26 cellular contexts compared by ENCODE assay signal in the genomic region with DNA sequence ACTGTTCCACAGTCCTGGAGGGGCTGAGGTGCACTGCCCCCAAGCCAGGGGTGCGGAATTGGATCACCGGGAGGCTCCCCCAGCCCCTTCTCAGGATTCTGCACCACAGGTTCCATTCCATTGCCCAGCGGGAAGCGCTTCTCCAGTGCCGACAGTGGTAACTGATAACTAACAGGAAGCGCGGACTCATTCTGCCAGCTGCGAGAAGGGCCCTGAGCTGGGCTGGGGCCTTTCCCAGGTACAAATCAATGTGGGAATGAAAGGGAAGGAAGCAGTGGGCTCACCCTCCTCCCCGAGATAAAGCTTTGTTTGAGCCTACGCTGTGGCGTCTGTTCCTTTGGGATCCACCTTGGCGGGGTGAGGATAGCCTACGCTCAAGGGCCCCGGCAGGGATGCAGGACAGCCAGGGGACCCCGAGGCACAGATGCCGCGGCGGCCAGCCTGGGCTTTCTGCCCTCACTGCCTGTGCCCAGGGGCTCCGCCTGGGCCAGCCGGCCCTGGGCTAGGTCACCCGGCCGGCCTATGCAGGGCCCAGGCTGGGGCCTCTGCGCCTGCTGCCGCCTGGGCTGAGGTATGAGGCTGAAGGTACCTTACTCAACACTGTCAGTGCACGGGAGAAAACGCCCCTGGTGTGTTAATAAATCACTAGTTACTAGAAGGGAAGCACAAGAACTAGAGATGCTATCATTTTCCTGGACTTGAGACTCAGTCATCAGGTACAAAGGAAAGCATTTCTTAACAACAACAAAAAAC. TPM values are rescaled to one million over a fixed set of nuclear protein-coding genes. Genes with fewer than 3 reads are reported as not detected.
A peak's percentile ranks its signal among the peaks of the same experiment; 100 is the strongest.
DNase-seq lines count a peak whose midpoint lies in the region; ATAC-seq lines count a peak whose summit lies in the region.
"Had no signal": no experiment of that assay in that cellular context is flagged by ENCODE, and none has a peak within 500 bp of the region (broad histone marks: within the 10 kb centered on the region; RNA-seq: fewer than 3 reads in every experiment).

No MANE protein-coding gene starts in this region.

- no peaks in the 10 kb centered on the region for H3K9me3 ChIP-seq in aorta (ENCODE audit: control insufficient read depth, low read length)
- H3K9me3 ChIP-seq: BE2C, SK-N-SH had no signal

- 76% methylated on average over 26 of the region's 26 CpGs for WGBS in aorta, 2 donors

- DNase-seq in H7, result peak; percentile 68
- DNase-seq in ecto neural progenitor cell (ENCODE audit: low spot score), result peak; percentile 33
- DNase-seq in left kidney (ENCODE audit: low read depth, low spot score), result peak; percentile 61
- DNase-seq in aorta, result no peak
- DNase-seq in effector CD8-positive, alpha-beta T cell (lab: John Stamatoyannopoulos, UW), result no peak
- DNase-seq: BE2C; DMS79 treated with DMSO at 0.1 percent for 48 hours; Karpas-422; MV-4-11; NCI-H1105 treated with DMSO at 0.1 percent for 48 hours; NCI-H1694; NCI-H2081; NCI-H2171; NCI-H345; NCI-H524; NCI-H774; NK-92 treated with Interleukin-12 subunit alpha and Interleukin-12 subunit beta, amount 100 ng/mL, for 24 hours; SHP77 treated with DMSO at 0.1 percent for 48 hours; SK-N-SH had no signal

- H3K27me3 ChIP-seq in H7 (ENCODE audit: control insufficient read depth, insufficient read depth, low read length) (peaks cover 31% of the 10 kb centered on the region; the same call in 1 of the 2 replicates), aorta (ENCODE audit: control insufficient read depth in 1 of 2, insufficient read depth in 2 of 2, low read length in 1 of 2) (no peaks in the 10 kb centered on the region)

- H3K4me3 ChIP-seq in H7 (ENCODE audit: insufficient read depth, low read depth, low read length) (no peak overlapping the region), aorta (ENCODE audit: low read length in 2 of 2) (no peak overlapping the region)
- H3K4me3 ChIP-seq: GM12878 had no signal

- H3K27ac ChIP-seq in aorta (ENCODE audit: low read depth in 1 of 2, low read length in 2 of 2), result no peak overlapping the region
- H3K27ac ChIP-seq: RWPE1 had no signal

- no peaks in the 10 kb centered on the region for H3K4me1 ChIP-seq in aorta (ENCODE audit: control insufficient read depth in 1 of 2, insufficient read depth in 2 of 2, low read length in 2 of 2)
- H3K4me1 ChIP-seq: BE2C had no signal

- ATAC-seq in aorta (ENCODE audit: low FRiP score) (peak; percentile 54), GM18520 (IDR thresholded peaks at IDR 0.05; ENCODE audit: unreplicated experiment) (no peak), HG03139 (IDR thresholded peaks at IDR 0.05; ENCODE audit: unreplicated experiment) (no peak)
- ATAC-seq: GM12878 had no signal

- H3K36me3 ChIP-seq in H7 (replicated peaks; ENCODE audit: control insufficient read depth, insufficient read depth, low read length) (no peaks in the 10 kb centered on the region), aorta (ENCODE audit: control insufficient read depth in 1 of 2, insufficient read depth in 2 of 2, low read length in 1 of 2) (no peaks in the 10 kb centered on the region)
- H3K36me3 ChIP-seq: BE2C had no signal

- intact Hi-C loops in aorta (cut with DNase I), result no loop called here

RNA-seq across cellular contexts. Expression of gene EN2, which starts 39.4 kb away (rescaled TPM):
- total RNA-seq in H7 (2014; rRNA removed; shearing (Covaris generic)), result 0.04 TPM in 1 of 2 replicates, not detected in the other
- total RNA-seq in aorta, result not detected
- not detected for polyA plus RNA-seq in aorta
- total RNA-seq: A673, GM12878, M059J had no signal
- polyA plus RNA-seq: GM12878, IgD-negative memory B cell had no signal

RNA-seq across cellular contexts. Expression of gene CNPY1, which starts 49.0 kb away (rescaled TPM):
- 1.5 and 2.4 TPM in 2 replicates for total RNA-seq in H7 (2014; rRNA removed; shearing (Covaris generic))
- total RNA-seq in aorta, result not detected
- not detected for polyA plus RNA-seq in aorta
- total RNA-seq: A673, GM12878, M059J had no signal
- polyA plus RNA-seq: GM12878, IgD-negative memory B cell, SK-N-SH had no signal

Comparison
In these comparisons a context has a peak if more than half of its experiments do, and no peak if none do; other contexts are left out.
1. DNase-seq: peak in H7 (single experiment), ecto neural progenitor cell (single experiment) and left kidney (single experiment); none in aorta (0 of 2) and effector CD8-positive, alpha-beta T cell (single experiment).